Comparison of ENCODE assay signal across 1 cellular context in genomic region chr22:28341001-28341400, GRCh38.
TF ChIP-seq lines count a peak whose summit lies in the region.

No MANE protein-coding gene starts in this region.

TF ChIP-seq in HepG2, 621 proteins besides CTCF, POLR2A, EP300 and RAD21 (continued from another document):
- TF ChIP-seq PAXIP1 (CRISPR knock-in tag; conservative IDR thresholded peaks at IDR 0.05) (no peak), RAD51 (IDR thresholded peaks at IDR 0.05; ENCODE audit: borderline replicate concordance) (no peak), YEATS4 (CRISPR knock-in tag; IDR thresholded peaks at IDR 0.05; ENCODE audit: borderline replicate concordance) (no peak), GZF1 (CRISPR knock-in tag; IDR thresholded peaks at IDR 0.05) (no peak), DNMT1 (CRISPR knock-in tag; IDR thresholded peaks at IDR 0.05) (no peak), JARID2 (CRISPR knock-in tag; IDR thresholded peaks at IDR 0.05; ENCODE audit: insufficient replicate concordance) (no peak)
